In the genomic region with DNA sequence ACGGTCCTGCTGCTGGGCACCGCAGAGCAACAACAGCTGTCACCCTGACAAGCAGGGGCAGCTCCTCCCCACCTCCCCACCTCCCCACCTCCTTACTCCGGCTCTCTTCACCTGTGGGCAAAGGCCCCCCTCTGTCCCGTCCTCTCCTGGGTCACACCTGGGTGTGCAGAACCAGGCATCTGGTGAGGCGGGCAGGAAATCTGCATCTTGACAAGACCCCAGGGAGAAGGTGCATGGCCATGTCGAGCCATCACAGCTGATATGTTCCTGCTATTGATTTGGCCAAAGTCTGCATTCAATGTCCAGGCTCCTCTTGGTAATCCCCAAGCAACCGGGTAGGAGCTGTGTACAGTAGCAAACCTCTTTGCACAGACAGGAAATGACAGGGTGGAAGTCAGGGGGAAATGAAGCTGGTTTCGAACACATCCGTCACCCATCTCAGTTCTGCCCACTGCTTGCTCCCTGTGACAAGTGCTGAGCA, we compare ENCODE assay signal across 21 cellular contexts.
A peak's percentile ranks its signal among the peaks of the same experiment; 100 is the strongest.
DNase-seq lines count a peak whose midpoint lies in the region; ATAC-seq lines count a peak whose summit lies in the region.
"Had no signal": no experiment of that assay in that cellular context is flagged by ENCODE, and none has a peak within 500 bp of the region (broad histone marks: within the 10 kb centered on the region; RNA-seq: fewer than 3 reads in every experiment).

No MANE protein-coding gene starts in this region.

- no peak overlapping the region for H3K4me3 ChIP-seq in BLaER1
- H3K4me3 ChIP-seq: body of pancreas, GM23248 had no signal

- H3K36me3 ChIP-seq in BLaER1 = no peaks in the 10 kb centered on the region

- H3K4me3 Mint-ChIP-seq in T-helper 17 cell = no peak overlapping the region
- H3K4me3 Mint-ChIP-seq: HFFc6 had no signal

- H3K4me1 ChIP-seq in BLaER1 = peaks cover 57% of the 10 kb centered on the region
- H3K4me1 ChIP-seq: body of pancreas had no signal

- H3K27ac Mint-ChIP-seq in T-helper 17 cell = peak overlapping the region; percentile 14
- H3K27ac Mint-ChIP-seq: HFFc6 had no signal

- no peaks in the 10 kb centered on the region for H3K9me3 ChIP-seq in BLaER1
- no peaks in the 10 kb centered on the region for H3K9me3 ChIP-seq in T-helper 17 cell (ENCODE audit: control insufficient read depth, low read length, poor library complexity, severe bottlenecking)
- H3K9me3 ChIP-seq: body of pancreas had no signal

- H3K27me3 ChIP-seq in BLaER1 = no peaks in the 10 kb centered on the region
- H3K27me3 ChIP-seq: body of pancreas had no signal

- H3K27me3 Mint-ChIP-seq in T-helper 17 cell = peaks cover 29% of the 10 kb centered on the region

- ATAC-seq in T-helper 17 cell (peak; percentile 63), left lobe of liver (peak; percentile 20)
- ATAC-seq: body of pancreas had no signal

- no peak overlapping the region for H3K9ac ChIP-seq in BLaER1
- H3K9ac ChIP-seq: GM23248 had no signal

- no peaks in the 10 kb centered on the region for H4K20me1 ChIP-seq in BLaER1

- peaks cover 5% of the 10 kb centered on the region for H3K4me1 Mint-ChIP-seq in T-helper 17 cell

- DNase-seq in activated CD4-positive, alpha-beta T cell treated with anti-CD3 and anti-CD28 coated beads for 48 hours = peak; percentile 15
- DNase-seq in activated CD4-positive, alpha-beta T cell treated with anti-CD3 and anti-CD28 coated beads for 1 hour = no peak
- no peak for DNase-seq in T-helper 17 cell
- no peak for DNase-seq in left lobe of liver (ENCODE audit: low spot score)
- DNase-seq in nucleus accumbens (lab: John Stamatoyannopoulos, UW) = no peak
- no peak for DNase-seq in HUDEP-2 (lab: John Stamatoyannopoulos, UW; ENCODE audit: unreplicated experiment in 76 of 76)
- DNase-seq in KG1 (lab: John Stamatoyannopoulos, UW) = no peak
- DNase-seq: body of pancreas; COR-L47; effector CD4-positive, alpha-beta T cell; erythroblast; GF-D8; GM23248; HFFc6; kidney glomerular epithelial cell; NCI-H1105 treated with DMSO at 0.1 percent for 48 hours; NCI-H2081; NCI-H345; NCI-H82; T1000 had no signal

- H3K27ac ChIP-seq in BLaER1 = no peak overlapping the region
- H3K27ac ChIP-seq: body of pancreas, GM23248 had no signal

- no peaks in the 10 kb centered on the region for H3K36me3 Mint-ChIP-seq in T-helper 17 cell (ENCODE audit: low read depth)

- H3K4me2 ChIP-seq in BLaER1 = peak overlapping the region; percentile 73
